ENCODE assay signal across 29 cellular contexts in genomic region chr2:14255135-14255820, GRCh38.
DNase-seq lines count a peak whose midpoint lies in the region; ATAC-seq and TF ChIP-seq lines count a peak whose summit lies in the region.
"Had no signal": no experiment of that assay in that cellular context is flagged by ENCODE, and none has a peak within 500 bp of the region (broad histone marks: within the 10 kb centered on the region; RNA-seq: fewer than 3 reads in every experiment).

No MANE protein-coding gene starts in this region.

- no peak overlapping the region for H4K12ac ChIP-seq in trophoblast cell (ENCODE audit: low read depth, low read length)

- H3K27ac ChIP-seq in trophoblast cell (ENCODE audit: low read depth, low read length): no peak overlapping the region
- H3K27ac ChIP-seq: adrenal gland, brain microvascular endothelial cell, foreskin keratinocyte, KMS-11, right atrium auricular region, spleen, suprapubic skin, vagina had no signal

- H2AFZ ChIP-seq in trophoblast cell (ENCODE audit: insufficient read depth, low read length, poor library complexity): no peak overlapping the region

- H3K79me1 ChIP-seq in trophoblast cell (ENCODE audit: low read length): no peaks in the 10 kb centered on the region

- no peak overlapping the region for H3K18ac ChIP-seq in trophoblast cell (ENCODE audit: low read length)

- no peaks in the 10 kb centered on the region for H3K79me2 ChIP-seq in trophoblast cell (ENCODE audit: control insufficient read depth, insufficient read depth, low read length, poor library complexity)

- no peak overlapping the region for H2BK120ac ChIP-seq in trophoblast cell (ENCODE audit: insufficient read depth, low read length, poor library complexity)

- H3K4me3 Mint-ChIP-seq in chondrocyte (ENCODE audit: unreplicated experiment): no peak overlapping the region
- H3K4me3 Mint-ChIP-seq: activated T-cell treated with anti-CD3 and anti-CD28 coated beads, Interleukin-2, amount 50 U/mL, for 24 hours; CD14-positive monocyte; HFFc6; mesothelial cell of epicardium; naive thymus-derived CD8-positive, alpha-beta T cell; stimulated activated naive B cell treated with anti-CD40 and anti-IgM and Interleukin-4, amounts not matched to agents 10 μg/mL and 1 μg/mL and 100 μg/mL, for 72 hours had no signal

- no peak overlapping the region for H3K27ac Mint-ChIP-seq in chondrocyte (ENCODE audit: unreplicated experiment)
- H3K27ac Mint-ChIP-seq: activated T-cell treated with anti-CD3 and anti-CD28 coated beads, Interleukin-2, amount 50 U/mL, for 24 hours; CD14-positive monocyte; HFFc6; mesothelial cell of epicardium; naive thymus-derived CD8-positive, alpha-beta T cell; stimulated activated naive B cell treated with anti-CD40 and anti-IgM and Interleukin-4, amounts not matched to agents 10 μg/mL and 1 μg/mL and 100 μg/mL, for 72 hours had no signal

- H3K9me3 ChIP-seq in ES-I3 (ENCODE audit: control insufficient read depth, insufficient read depth, low read length): no peaks in the 10 kb centered on the region
- H3K9me3 ChIP-seq in trophoblast cell (ENCODE audit: insufficient read depth, low read depth, low read length): no peaks in the 10 kb centered on the region
- H3K9me3 ChIP-seq: adrenal gland, right atrium auricular region, suprapubic skin, vagina had no signal

- H3K4me1 Mint-ChIP-seq in chondrocyte (ENCODE audit: low read depth): no peaks in the 10 kb centered on the region
- H3K4me1 Mint-ChIP-seq: CD14-positive monocyte; mesothelial cell of epicardium; naive thymus-derived CD8-positive, alpha-beta T cell; stimulated activated naive B cell treated with anti-CD40 and anti-IgM and Interleukin-4, amounts not matched to agents 10 μg/mL and 1 μg/mL and 100 μg/mL, for 72 hours had no signal

- H3K9ac ChIP-seq in ES-I3 (ENCODE audit: low read depth, low read length) (peak overlapping the region; percentile 31; the same call in 1 of the 2 replicates), trophoblast cell (ENCODE audit: low read length) (no peak overlapping the region)
- H3K9ac ChIP-seq: KMS-11 had no signal

- peaks cover 5% of the 10 kb centered on the region; the same call in 1 of the 2 replicates for H3K4me1 ChIP-seq in ES-I3 (ENCODE audit: insufficient read depth, low read length)
- peaks cover 0 to 2% of the 10 kb centered on the region in 2 experiments for H3K4me1 ChIP-seq in trophoblast cell (ENCODE audit: control insufficient read depth in 1 of 2, insufficient read depth in 2 of 2, low read length in 2 of 2)
- H3K4me1 ChIP-seq: adrenal gland, right atrium auricular region, spleen, suprapubic skin, vagina had no signal

- no peak overlapping the region for H4K8ac ChIP-seq in trophoblast cell (ENCODE audit: low read depth, low read length)

- H3K4me2 ChIP-seq in trophoblast cell (ENCODE audit: low read length): no peak overlapping the region
- H3K4me2 ChIP-seq: KMS-11 had no signal

- no peak overlapping the region for H2BK5ac ChIP-seq in trophoblast cell (ENCODE audit: low read depth, low read length, poor library complexity)

- no peak overlapping the region for H3K4me3 ChIP-seq in trophoblast cell (ENCODE audit: low read depth, low read length)
- H3K4me3 ChIP-seq: adrenal gland, right atrium auricular region, spleen, suprapubic skin, vagina had no signal

- no peaks in the 10 kb centered on the region for H3K27me3 ChIP-seq in trophoblast cell (ENCODE audit: insufficient read depth, low read length)
- H3K27me3 ChIP-seq: adrenal gland, brain microvascular endothelial cell, foreskin keratinocyte, right atrium auricular region, spleen, suprapubic skin, vagina had no signal

- no peak for ATAC-seq in HG03108 (IDR thresholded peaks at IDR 0.05; ENCODE audit: unreplicated experiment)
- ATAC-seq: foreskin keratinocyte; left ventricle myocardium superior; naive thymus-derived CD8-positive, alpha-beta T cell; stimulated activated naive B cell treated with anti-CD40 and anti-IgM and Interleukin-4, amounts not matched to agents 10 μg/mL and 1 μg/mL and 100 μg/mL, for 72 hours had no signal

- H3K27me3 Mint-ChIP-seq in chondrocyte (ENCODE audit: low read depth): no peaks in the 10 kb centered on the region
- H3K27me3 Mint-ChIP-seq: activated T-cell treated with anti-CD3 and anti-CD28 coated beads, Interleukin-2, amount 50 U/mL, for 24 hours; naive thymus-derived CD8-positive, alpha-beta T cell; stimulated activated naive B cell treated with anti-CD40 and anti-IgM and Interleukin-4, amounts not matched to agents 10 μg/mL and 1 μg/mL and 100 μg/mL, for 72 hours had no signal

- no peak for TF ChIP-seq CTCF in chondrocyte (IDR thresholded peaks at IDR 0.05)

- no peak overlapping the region for H4K91ac ChIP-seq in trophoblast cell (ENCODE audit: low read depth, low read length)

- no peak overlapping the region for H3K23ac ChIP-seq in trophoblast cell (ENCODE audit: low read length)

- H3K36me3 ChIP-seq in ES-I3 (ENCODE audit: insufficient read depth, low read length) (no peaks in the 10 kb centered on the region), trophoblast cell (ENCODE audit: control insufficient read depth in 1 of 2, insufficient read depth in 2 of 2, low read length in 2 of 2) (no peaks in the 10 kb centered on the region)
- H3K36me3 ChIP-seq: adrenal gland, brain microvascular endothelial cell, right atrium auricular region, spleen, suprapubic skin, vagina had no signal

- no peaks in the 10 kb centered on the region for H3K36me3 Mint-ChIP-seq in chondrocyte (ENCODE audit: low read depth)
- H3K36me3 Mint-ChIP-seq: CD14-positive monocyte; mesothelial cell of epicardium; naive thymus-derived CD8-positive, alpha-beta T cell; stimulated activated naive B cell treated with anti-CD40 and anti-IgM and Interleukin-4, amounts not matched to agents 10 μg/mL and 1 μg/mL and 100 μg/mL, for 72 hours had no signal

- DNase-seq in NCI-H146 (lab: John Stamatoyannopoulos, UW) (peak; percentile 93), chondrocyte (ENCODE audit: low spot score) (peak; percentile 72), trophoblast cell (peak; percentile 7), HT-29 (ENCODE audit: low spot score) (no peak), GM19240 (ENCODE audit: insufficient read length, low spot score) (no peak)
- no peak for DNase-seq in activated effector memory CD4-positive, alpha-beta T cell treated with Interleukin-2 at 50 U/mL for 16 hours
- DNase-seq: activated CD4-positive, alpha-beta T cell treated with anti-CD3 and anti-CD28 coated beads for 48 hours; activated T-cell treated with anti-CD3 and anti-CD28 coated beads, Interleukin-2, amount 50 U/mL, for 24 hours; adrenal gland; brain microvascular endothelial cell; effector CD8-positive, alpha-beta T cell; foreskin keratinocyte; HFFc6; left ventricle myocardium superior; MV-4-11; naive thymus-derived CD8-positive, alpha-beta T cell; NCI-H1694; NCI-H748 treated with DMSO at 0.1 percent for 48 hours; spleen; stimulated activated CD4-positive, alpha-beta T cell treated with anti-CD3 and anti-CD28 coated beads, Interleukin-4, amount 100 ng/mL, for 24 hours; stimulated activated naive B cell treated with anti-CD40 and anti-IgM and Interleukin-4, amounts not matched to agents 10 μg/mL and 1 μg/mL and 100 μg/mL, for 72 hours had no signal

- H3K4ac ChIP-seq in trophoblast cell (ENCODE audit: low read depth, low read length): no peak overlapping the region

- no peak overlapping the region for H2AK5ac ChIP-seq in trophoblast cell (ENCODE audit: low read length)

- no peak overlapping the region for H2BK12ac ChIP-seq in trophoblast cell (ENCODE audit: low read length)

- peaks cover 3% of the 10 kb centered on the region for H3K9me3 Mint-ChIP-seq in chondrocyte (ENCODE audit: low read depth)

- H3K14ac ChIP-seq in trophoblast cell (ENCODE audit: low read length): no peak overlapping the region

- WGBS in trophoblast cell (ENCODE audit: extremely low coverage, insufficient coverage, insufficient read length): no CpG with 5 or more reads among the region's 18 CpGs

Comparison
In these comparisons a context has a peak if more than half of its experiments do, and no peak if none do; other contexts are left out.
1. DNase-seq: peak in NCI-H146 (single experiment), chondrocyte (single experiment) and trophoblast cell (2 of 2); none in HT-29 (single experiment), activated effector memory CD4-positive, alpha-beta T cell treated with Interleukin-2 at 50 U/mL for 16 hours (single experiment) and GM19240 (single experiment).